In genomic region chr1:100953915-100954314, GRCh38 we compare ENCODE assay signal across 19 cellular contexts. TPM values are rescaled to one million over a fixed set of nuclear protein-coding genes. Genes with fewer than 3 reads are reported as not detected.
A peak's percentile ranks its signal among the peaks of the same experiment; 100 is the strongest.
DNase-seq lines count a peak whose midpoint lies in the region; ATAC-seq, FAIRE-seq and TF ChIP-seq lines count a peak whose summit lies in the region.
"Had no signal": no experiment of that assay in that cellular context is flagged by ENCODE, and none has a peak within 500 bp of the region (broad histone marks: within the 10 kb centered on the region; RNA-seq: fewer than 3 reads in every experiment).

No MANE protein-coding gene starts in this region.

- POLR2A ChIA-PET in naive thymus-derived CD8-positive, alpha-beta T cell (lab: Charles Lee) = interaction anchor here (1.1 to 1.6 kb wide), 2 partner anchors 14 to 27 kb away, joined by 4 to 8 read pairs; no protein-coding TSS in a partner anchor

- no peak for DNase-seq in activated naive CD4-positive, alpha-beta T cell (lab: John Stamatoyannopoulos, UW)
- DNase-seq in H9 = no peak
- no peak for DNase-seq in activated naive CD8-positive, alpha-beta T cell treated with anti-CD3 and anti-CD28 coated beads, Interleukin-2, amount 50 U/mL, for 24 hours
- no peak for DNase-seq in naive thymus-derived CD8-positive, alpha-beta T cell
- DNase-seq in NCI-H345 (lab: John Stamatoyannopoulos, UW) = no peak
- no peak for DNase-seq in small intestine
- DNase-seq: DMS 273 treated with DMSO at 0.1 percent for 48 hours, MM.1S, NCI-H1105 treated with DMSO at 0.1 percent for 48 hours, NCI-H187, NCI-H2171, NCI-H510A treated with DMSO at 0.1 percent for 48 hours, Peyer's patch, Right ventricle myocardium superior had no signal

- H3K79me2 ChIP-seq in H9 (ENCODE audit: insufficient read depth, low read length) = no peaks in the 10 kb centered on the region

- peaks cover 0 to 2% of the 10 kb centered on the region in 2 donors for H3K36me3 ChIP-seq in small intestine (ENCODE audit: control insufficient read depth in 2 of 2, insufficient read depth in 2 of 2, low read length in 2 of 2)

- H4K8ac ChIP-seq in H9 (replicated peaks; ENCODE audit: insufficient read length, low read depth, low read length) = no peak overlapping the region

- H2BK12ac ChIP-seq in H9 (ENCODE audit: insufficient read length, low read depth, low read length) = no peak overlapping the region

- no peak overlapping the region for H4K5ac ChIP-seq in H9 (ENCODE audit: insufficient read length, low read depth, low read length)

- no peaks in the 10 kb centered on the region for H3K23me2 ChIP-seq in H9 (ENCODE audit: insufficient read length, low read depth, low read length, poor library complexity, severe bottlenecking)

- no peak overlapping the region for H3K56ac ChIP-seq in H9 (ENCODE audit: insufficient read length, low read depth, low read length)

- H3K4me1 Mint-ChIP-seq in activated naive CD4-positive, alpha-beta T cell treated with anti-CD3 and anti-CD28 coated beads, Interleukin-2, amount 50 U/mL, for 24 hours = peaks cover 81% of the 10 kb centered on the region
- H3K4me1 Mint-ChIP-seq in H9 = peaks cover 46 to 50% of the 10 kb centered on the region in 2 experiments
- peaks cover 69% of the 10 kb centered on the region for H3K4me1 Mint-ChIP-seq in activated naive CD8-positive, alpha-beta T cell treated with anti-CD3 and anti-CD28 coated beads, Interleukin-2, amount 50 U/mL, for 24 hours
- H3K4me1 Mint-ChIP-seq in naive thymus-derived CD8-positive, alpha-beta T cell = peaks cover 22 to 63% (median 44%) of the 10 kb centered on the region in 4 donors

- H3K23ac ChIP-seq in H9 (ENCODE audit: insufficient read length, low read depth, low read length) = no peak overlapping the region

- H3K27me3 Mint-ChIP-seq in activated naive CD4-positive, alpha-beta T cell treated with anti-CD3 and anti-CD28 coated beads, Interleukin-2, amount 50 U/mL, for 24 hours = no peaks in the 10 kb centered on the region
- no peaks in the 10 kb centered on the region for H3K27me3 Mint-ChIP-seq in H9 (ENCODE audit: low read depth)
- H3K27me3 Mint-ChIP-seq in activated naive CD8-positive, alpha-beta T cell treated with anti-CD3 and anti-CD28 coated beads, Interleukin-2, amount 50 U/mL, for 24 hours = no peaks in the 10 kb centered on the region
- H3K27me3 Mint-ChIP-seq in naive thymus-derived CD8-positive, alpha-beta T cell = no peaks in the 10 kb centered on the region
- H3K27me3 Mint-ChIP-seq: B cell had no signal

- H2BK120ac ChIP-seq in H9 (ENCODE audit: low read depth, low read length, poor library complexity, severe bottlenecking) = no peak overlapping the region

- no peak overlapping the region for H3K4me3 ChIP-seq in small intestine (ENCODE audit: low read depth in 1 of 2, low read length in 2 of 2)
- H3K4me3 ChIP-seq: Peyer's patch had no signal

- H3K14ac ChIP-seq in H9 (ENCODE audit: insufficient read depth, low read length) = no peak overlapping the region

- H4K91ac ChIP-seq in H9 (ENCODE audit: insufficient read length, low read depth, low read length) = no peak overlapping the region

- no peak overlapping the region for H3K4me2 ChIP-seq in H9 (ENCODE audit: insufficient read depth, insufficient read length, low read length)

- no peak overlapping the region for H2BK15ac ChIP-seq in H9 (ENCODE audit: low read depth, low read length)

- H3T11ph ChIP-seq in H9 (ENCODE audit: low read length) = no peak overlapping the region

- TF ChIP-seq CTCF in H9 (conservative IDR thresholded peaks at IDR 0.05) = no peak

- H3K27ac Mint-ChIP-seq in activated naive CD4-positive, alpha-beta T cell treated with anti-CD3 and anti-CD28 coated beads, Interleukin-2, amount 50 U/mL, for 24 hours = peak overlapping the region; percentile 97
- peak overlapping the region in 2 of 3 experiments; percentile 85 to 93; a peak in 1 of 7 replicates for H3K27ac Mint-ChIP-seq in H9
- peak overlapping the region; percentile 90 for H3K27ac Mint-ChIP-seq in activated naive CD8-positive, alpha-beta T cell treated with anti-CD3 and anti-CD28 coated beads, Interleukin-2, amount 50 U/mL, for 24 hours
- peak overlapping the region in 9 of 10 donors; percentile 4 to 82 (median 36) for H3K27ac Mint-ChIP-seq in naive thymus-derived CD8-positive, alpha-beta T cell
- H3K27ac Mint-ChIP-seq: B cell had no signal

- H2BK20ac ChIP-seq in H9 (ENCODE audit: low read depth, low read length, poor library complexity, severe bottlenecking) = no peak overlapping the region

- no peak for FAIRE-seq in small intestine (lab: Jason Lieb, UNC)
- FAIRE-seq: H1, HepG2 had no signal

- no peaks in the 10 kb centered on the region for H3K9me3 ChIP-seq in H9 (ENCODE audit: control insufficient read depth, low read depth, low read length)
- H3K9me3 ChIP-seq in small intestine (ENCODE audit: control insufficient read depth, low read depth) = no peaks in the 10 kb centered on the region
- H3K9me3 ChIP-seq: Peyer's patch had no signal

- H3K9me3 Mint-ChIP-seq in activated naive CD4-positive, alpha-beta T cell treated with anti-CD3 and anti-CD28 coated beads, Interleukin-2, amount 50 U/mL, for 24 hours = peaks cover 17% of the 10 kb centered on the region
- peaks cover 0 to 2% of the 10 kb centered on the region in 2 experiments; a peak in 1 of 5 replicates for H3K9me3 Mint-ChIP-seq in H9
- peaks cover 35% of the 10 kb centered on the region for H3K9me3 Mint-ChIP-seq in activated naive CD8-positive, alpha-beta T cell treated with anti-CD3 and anti-CD28 coated beads, Interleukin-2, amount 50 U/mL, for 24 hours
- peaks cover 6 to 37% (median 33%) of the 10 kb centered on the region in 9 donors for H3K9me3 Mint-ChIP-seq in naive thymus-derived CD8-positive, alpha-beta T cell

- no peak overlapping the region for H2BK5ac ChIP-seq in H9 (ENCODE audit: insufficient read length, low read length)

- H3K18ac ChIP-seq in H9 (ENCODE audit: insufficient read length, low read depth, low read length) = no peak overlapping the region

- H3K27me3 ChIP-seq in H9 (ENCODE audit: insufficient read depth, low read length) = no peaks in the 10 kb centered on the region
- H3K27me3 ChIP-seq in small intestine (ENCODE audit: control insufficient read depth in 2 of 2, insufficient read depth in 2 of 2, low read length in 2 of 2) = no peaks in the 10 kb centered on the region
- H3K27me3 ChIP-seq: Peyer's patch had no signal

- H3K4ac ChIP-seq in H9 (ENCODE audit: low read depth, low read length) = no peak overlapping the region

- peaks cover 13% of the 10 kb centered on the region; the same call in 1 of the 2 replicates for H3K4me1 ChIP-seq in H9 (ENCODE audit: insufficient read depth, low read length)
- peaks cover 0 to 3% of the 10 kb centered on the region in 2 donors for H3K4me1 ChIP-seq in small intestine (ENCODE audit: control insufficient read depth in 2 of 2, insufficient read depth in 1 of 2, low read depth in 1 of 2, low read length in 1 of 2)

- H3K4me3 Mint-ChIP-seq in activated naive CD4-positive, alpha-beta T cell treated with anti-CD3 and anti-CD28 coated beads, Interleukin-2, amount 50 U/mL, for 24 hours = no peak overlapping the region
- no peak overlapping the region for H3K4me3 Mint-ChIP-seq in H9
- no peak overlapping the region for H3K4me3 Mint-ChIP-seq in activated naive CD8-positive, alpha-beta T cell treated with anti-CD3 and anti-CD28 coated beads, Interleukin-2, amount 50 U/mL, for 24 hours
- H3K4me3 Mint-ChIP-seq in naive thymus-derived CD8-positive, alpha-beta T cell = peak overlapping the region in 1 of 10 donors; percentile 28
- H3K4me3 Mint-ChIP-seq: B cell had no signal

- H2AFZ ChIP-seq in H9 (ENCODE audit: low read length) = no peak overlapping the region

- peaks cover 49% of the 10 kb centered on the region for H3K36me3 Mint-ChIP-seq in activated naive CD4-positive, alpha-beta T cell treated with anti-CD3 and anti-CD28 coated beads, Interleukin-2, amount 50 U/mL, for 24 hours
- peaks cover 10 to 16% (median 14%) of the 10 kb centered on the region in 3 experiments; a peak in 6 of 7 replicates for H3K36me3 Mint-ChIP-seq in H9 (ENCODE audit: insufficient read depth in 1 of 3, low read depth in 3 of 3)
- peaks cover 69% of the 10 kb centered on the region for H3K36me3 Mint-ChIP-seq in activated naive CD8-positive, alpha-beta T cell treated with anti-CD3 and anti-CD28 coated beads, Interleukin-2, amount 50 U/mL, for 24 hours (ENCODE audit: low read depth)
- H3K36me3 Mint-ChIP-seq in naive thymus-derived CD8-positive, alpha-beta T cell = peaks cover 33 to 58% (median 48%) of the 10 kb centered on the region in 3 donors

- ATAC-seq in activated naive CD8-positive, alpha-beta T cell treated with anti-CD3 and anti-CD28 coated beads, Interleukin-2, amount 50 U/mL, for 24 hours = no peak
- no peak for ATAC-seq in naive thymus-derived CD8-positive, alpha-beta T cell
- no peak for ATAC-seq in GM18519 (IDR thresholded peaks at IDR 0.05; ENCODE audit: low FRiP score, unreplicated experiment)
- ATAC-seq: HepG2 had no signal

- no peak overlapping the region for H3K27ac ChIP-seq in H9 (ENCODE audit: insufficient read length, low read depth, low read length)
- H3K27ac ChIP-seq in small intestine (ENCODE audit: low read depth in 1 of 2, low read length in 1 of 2) = no peak overlapping the region
- H3K27ac ChIP-seq: Peyer's patch had no signal

- H4K20me1 ChIP-seq in H9 (ENCODE audit: control insufficient read depth, insufficient read depth, insufficient read length) = no peaks in the 10 kb centered on the region

- WGBS in H9 (ENCODE audit: extremely low coverage, insufficient read length, low lambda C conversion rate) = no CpG with 5 or more reads among the region's 2 CpGs
- 75 to 88% (median 88%) methylated on average over 2 of the region's 2 CpGs for WGBS in small intestine, 3 donors

- H2AK5ac ChIP-seq in H9 (ENCODE audit: insufficient read length, low read length) = no peak overlapping the region

- no peaks in the 10 kb centered on the region for H3K79me1 ChIP-seq in H9 (ENCODE audit: insufficient read depth, low read depth, low read length, poor library complexity, severe bottlenecking)

- H3K9ac ChIP-seq in H9 (ENCODE audit: extremely low read depth, insufficient read length, low read length) = no peak overlapping the region

RNA-seq across cellular contexts. Expression of gene SLC30A7, which starts 58.0 kb away (rescaled TPM):
- 25.6 and 26.6 TPM in 2 replicates for total RNA-seq in H9 (2021)
- total RNA-seq in naive thymus-derived CD8-positive, alpha-beta T cell = 10 to 100 TPM; 34.1 to 37.0 TPM
- polyA plus RNA-seq in naive thymus-derived CD8-positive, alpha-beta T cell = 10 to 100 TPM in 2 of 3 donors, 1 to 10 TPM in 1; 8.1 to 10.8 (median 10.5) TPM
- 1 to 10 TPM; 2.0 to 5.9 (median 2.2) TPM for polyA plus RNA-seq in small intestine

RNA-seq across cellular contexts. Expression of gene EXTL2, which starts 59.3 kb away (rescaled TPM):
- 36.3 and 37.9 TPM in 2 replicates for total RNA-seq in H9 (2021)
- total RNA-seq in naive thymus-derived CD8-positive, alpha-beta T cell = 1 to 10 TPM; 4.4 to 6.2 TPM
- polyA plus RNA-seq in naive thymus-derived CD8-positive, alpha-beta T cell = 1 to 10 TPM; 4.6 to 7.6 (median 5.1) TPM
- 1 to 10 TPM; 1.3 to 5.2 (median 1.9) TPM for polyA plus RNA-seq in small intestine

Comparison
In these comparisons a context has a peak if more than half of its experiments do, and no peak if none do; other contexts are left out.
1. H3K27ac Mint-ChIP-seq: peak in every context shown above with its lines; median percentile 97 in activated naive CD4-positive, alpha-beta T cell treated with anti-CD3 and anti-CD28 coated beads, Interleukin-2, amount 50 U/mL, for 24 hours; 90 in activated naive CD8-positive, alpha-beta T cell treated with anti-CD3 and anti-CD28 coated beads, Interleukin-2, amount 50 U/mL, for 24 hours; 89 in H9; 36 in naive thymus-derived CD8-positive, alpha-beta T cell.